In genomic region chr12:111404362-111405148, GRCh38 we compare ENCODE assay signal across 8 cellular contexts. TPM values are rescaled to one million over a fixed set of nuclear protein-coding genes. Genes with fewer than 3 reads are reported as not detected.
DNase-seq lines count a peak whose midpoint lies in the region; ATAC-seq, FAIRE-seq and TF ChIP-seq lines count a peak whose summit lies in the region.

No MANE protein-coding gene starts in this region.

- peaks cover 67% of the 10 kb centered on the region for H3K4me1 Mint-ChIP-seq in stimulated activated effector memory CD8-positive, alpha-beta T cell treated with anti-CD3 and anti-CD28 coated beads, Interleukin-12 subunit alpha, Interleukin-12 subunit beta, amount 100 ng/mL, for 72 hours

- DNase-seq in EL: peak; percentile 52
- DNase-seq in T-helper 2 cell: peak in 3 of 5 experiments; percentile 19 to 70 (median 43)
- DNase-seq in bronchial epithelial cell (ENCODE audit: low read depth): no peak
- DNase-seq in stimulated activated effector memory CD8-positive, alpha-beta T cell treated with anti-CD3 and anti-CD28 coated beads, Interleukin-12 subunit alpha, Interleukin-12 subunit beta, amount 100 ng/mL, for 72 hours (ENCODE audit: low spot score in 2 of 2): peak in 1 of 2 donors; percentile 83
- no peak for DNase-seq in NCI-H2196 treated with DMSO at 0.1 percent for 48 hours (lab: John Stamatoyannopoulos, UW; ENCODE audit: unreplicated experiment)
- DNase-seq in NCI-H2081 (lab: John Stamatoyannopoulos, UW): no peak

- peak; percentile 15 for ATAC-seq in HG02840 (IDR thresholded peaks at IDR 0.05; ENCODE audit: low FRiP score, unreplicated experiment)
- peak; percentile 5 for ATAC-seq in stimulated activated effector memory CD8-positive, alpha-beta T cell treated with anti-CD3 and anti-CD28 coated beads, Interleukin-12 subunit alpha, Interleukin-12 subunit beta, amount 100 ng/mL, for 72 hours

- peaks cover 66% of the 10 kb centered on the region for H3K4me1 ChIP-seq in mononuclear cell (ENCODE audit: insufficient read depth, low read length)

- no peaks in the 10 kb centered on the region for H3K9me3 ChIP-seq in mononuclear cell (ENCODE audit: low read depth, low read length)

- TF ChIP-seq CTCF in bronchial epithelial cell (IDR thresholded peaks at IDR 0.05; ENCODE audit: insufficient read depth, low read length, severe bottlenecking): no peak

- peak overlapping the region; percentile 78 for H3K4me3 Mint-ChIP-seq in stimulated activated effector memory CD8-positive, alpha-beta T cell treated with anti-CD3 and anti-CD28 coated beads, Interleukin-12 subunit alpha, Interleukin-12 subunit beta, amount 100 ng/mL, for 72 hours

- H3K9me3 Mint-ChIP-seq in stimulated activated effector memory CD8-positive, alpha-beta T cell treated with anti-CD3 and anti-CD28 coated beads, Interleukin-12 subunit alpha, Interleukin-12 subunit beta, amount 100 ng/mL, for 72 hours: peaks cover 2% of the 10 kb centered on the region

- peaks cover 44% of the 10 kb centered on the region for H3K36me3 Mint-ChIP-seq in stimulated activated effector memory CD8-positive, alpha-beta T cell treated with anti-CD3 and anti-CD28 coated beads, Interleukin-12 subunit alpha, Interleukin-12 subunit beta, amount 100 ng/mL, for 72 hours

- no peak for FAIRE-seq in bronchial epithelial cell (lab: Jason Lieb, UNC)

- H3K4me3 ChIP-seq in bronchial epithelial cell (ENCODE audit: low read depth, low read length) (peak overlapping the region; percentile 67), mononuclear cell (ENCODE audit: low read length) (peak overlapping the region; percentile 96)

- H3K27ac Mint-ChIP-seq in stimulated activated effector memory CD8-positive, alpha-beta T cell treated with anti-CD3 and anti-CD28 coated beads, Interleukin-12 subunit alpha, Interleukin-12 subunit beta, amount 100 ng/mL, for 72 hours: peak overlapping the region; percentile 94

- no peaks in the 10 kb centered on the region for H3K27me3 ChIP-seq in bronchial epithelial cell (ENCODE audit: control insufficient read depth, insufficient read depth, low read length)
- H3K27me3 ChIP-seq in mononuclear cell (ENCODE audit: insufficient read depth, low read length): no peaks in the 10 kb centered on the region

- no peaks in the 10 kb centered on the region for H3K36me3 ChIP-seq in bronchial epithelial cell (ENCODE audit: control insufficient read depth, insufficient read depth, low read length)

RNA-seq across cellular contexts. Expression of gene SH2B3, which starts 1.2 kb away (rescaled TPM):
- total RNA-seq in bronchial epithelial cell (2.4 and 3.2 TPM in 2 replicates), mononuclear cell (137 TPM)

RNA-seq across cellular contexts. Expression of gene PHETA1, which starts 35.7 kb away (rescaled TPM):
- total RNA-seq in bronchial epithelial cell: 4.5 and 4.6 TPM in 2 replicates
- total RNA-seq in mononuclear cell: 2.7 TPM

Comparison
In these comparisons a context has a peak if more than half of its experiments do, and no peak if none do; other contexts are left out.
1. DNase-seq: peak in EL (single experiment) and T-helper 2 cell (3 of 5); none in bronchial epithelial cell (single experiment), NCI-H2196 treated with DMSO at 0.1 percent for 48 hours (single experiment) and NCI-H2081 (0 of 2).
2. RNA of gene SH2B3, which starts 1.2 kb away (total RNA-seq): 137 TPM in mononuclear cell (single experiment); 2.4 to 3.2 TPM in bronchial epithelial cell; every median in the first group is over 10 times any median in the second.